In genomic region chr4:56575820-56576429, GRCh38 we compare ENCODE assay signal across 8 cellular contexts.
DNase-seq lines count a peak whose midpoint lies in the region; ATAC-seq, FAIRE-seq and TF ChIP-seq lines count a peak whose summit lies in the region.

No MANE protein-coding gene starts in this region.

- H3K27me3 Mint-ChIP-seq in CD4-positive, CD25-positive, alpha-beta regulatory T cell: peaks cover 28% of the 10 kb centered on the region

- H3K27me3 ChIP-seq in CD4-positive, CD25-positive, alpha-beta regulatory T cell (ENCODE audit: control insufficient read depth, insufficient read depth, low read length): peaks cover 4% of the 10 kb centered on the region
- no peaks in the 10 kb centered on the region for H3K27me3 ChIP-seq in WERI-Rb-1 (ENCODE audit: insufficient read depth, low read depth, severe bottlenecking)
- H3K27me3 ChIP-seq in keratinocyte (ENCODE audit: control insufficient read depth, extremely low read depth, insufficient read depth, low read length): no peaks in the 10 kb centered on the region

- H3K9me1 ChIP-seq in keratinocyte (ENCODE audit: control insufficient read depth, extremely low read depth, insufficient read depth, low read length): no peaks in the 10 kb centered on the region

- H4K20me1 ChIP-seq in keratinocyte (ENCODE audit: control insufficient read depth, extremely low read depth, insufficient read depth, low read length): no peaks in the 10 kb centered on the region

- no peak overlapping the region for H3K4me2 ChIP-seq in keratinocyte (ENCODE audit: control insufficient read depth, extremely low read depth, insufficient read depth, low read depth, low read length)

- no peak overlapping the region for H3K27ac Mint-ChIP-seq in CD4-positive, CD25-positive, alpha-beta regulatory T cell

- H3K9me3 ChIP-seq in CD4-positive, CD25-positive, alpha-beta regulatory T cell (ENCODE audit: control insufficient read depth in 2 of 2, low read length in 2 of 2): no peaks in the 10 kb centered on the region
- H3K9me3 ChIP-seq in WERI-Rb-1 (ENCODE audit: severe bottlenecking): no peaks in the 10 kb centered on the region
- H3K9me3 ChIP-seq in keratinocyte (ENCODE audit: control insufficient read depth, low read depth, low read length): no peaks in the 10 kb centered on the region

- no peak for ATAC-seq in CD4-positive, CD25-positive, alpha-beta regulatory T cell (ENCODE audit: low read depth in 2 of 2)
- ATAC-seq in HG02852 (IDR thresholded peaks at IDR 0.05; ENCODE audit: unreplicated experiment) (no peak), GM21360 (IDR thresholded peaks at IDR 0.05; ENCODE audit: unreplicated experiment) (no peak)

- H3K4me1 ChIP-seq in CD4-positive, CD25-positive, alpha-beta regulatory T cell (ENCODE audit: control insufficient read depth, insufficient read depth, low read length, poor library complexity, severe bottlenecking): no peaks in the 10 kb centered on the region
- H3K4me1 ChIP-seq in keratinocyte (ENCODE audit: control insufficient read depth, extremely low read depth, insufficient read depth, low read length): no peaks in the 10 kb centered on the region

- H3K9ac ChIP-seq in keratinocyte (ENCODE audit: control insufficient read depth, extremely low read depth, insufficient read depth, low read length): no peak overlapping the region

- no peaks in the 10 kb centered on the region for H3K36me3 ChIP-seq in CD4-positive, CD25-positive, alpha-beta regulatory T cell (ENCODE audit: control insufficient read depth, insufficient read depth, low read length)
- H3K36me3 ChIP-seq in WERI-Rb-1: no peaks in the 10 kb centered on the region
- no peaks in the 10 kb centered on the region for H3K36me3 ChIP-seq in keratinocyte (ENCODE audit: control insufficient read depth in 2 of 2, extremely low read depth in 1 of 2, insufficient read depth in 2 of 2, low read length in 2 of 2)

- no peak overlapping the region for H3K27ac ChIP-seq in CD4-positive, CD25-positive, alpha-beta regulatory T cell (ENCODE audit: insufficient read depth, low read length, poor library complexity, severe bottlenecking)
- H3K27ac ChIP-seq in WERI-Rb-1 (no peak overlapping the region), keratinocyte (ENCODE audit: control insufficient read depth, insufficient read depth, low read length) (no peak overlapping the region)

- H3K4me3 Mint-ChIP-seq in CD4-positive, CD25-positive, alpha-beta regulatory T cell: no peak overlapping the region

- H2AFZ ChIP-seq in keratinocyte (ENCODE audit: control insufficient read depth, low read length): no peak overlapping the region

- peak; percentile 61 for FAIRE-seq in keratinocyte (lab: Jason Lieb, UNC)

- peak in 2 of 3 donors; percentile 8 to 14 for DNase-seq in CD4-positive, CD25-positive, alpha-beta regulatory T cell
- DNase-seq in HS-27A (ENCODE audit: low read depth) (peak; percentile 4), WERI-Rb-1 (no peak), keratinocyte (ENCODE audit: low read depth, low spot score) (no peak), nucleus accumbens (lab: John Stamatoyannopoulos, UW) (no peak)
- DNase-seq in activated naive CD4-positive, alpha-beta T cell (lab: John Stamatoyannopoulos, UW): no peak

- peaks cover 0 to 3% (median 0%) of the 10 kb centered on the region in 7 donors for H3K9me3 Mint-ChIP-seq in CD4-positive, CD25-positive, alpha-beta regulatory T cell

- TF ChIP-seq CTCF in WERI-Rb-1 (IDR thresholded peaks at IDR 0.05; ENCODE audit: low read depth, low read length) (0 out of 2 replicates have a peak, but pooled peaks have one; percentile 26), keratinocyte (optimal IDR thresholded peaks at IDR 0.05 in 1 of 3, IDR thresholded peaks at IDR 0.05 in 1 of 3, conservative IDR thresholded peaks at IDR 0.05 in 1 of 3; ENCODE audit: extremely low read depth in 1 of 3, insufficient read depth in 2 of 3, low read length in 3 of 3) (peak in 2 of 3 experiments; percentile 37 to 51)

- peaks cover 0 to 2% (median 0%) of the 10 kb centered on the region in 4 donors for H3K4me1 Mint-ChIP-seq in CD4-positive, CD25-positive, alpha-beta regulatory T cell

- H3K36me3 Mint-ChIP-seq in CD4-positive, CD25-positive, alpha-beta regulatory T cell: no peaks in the 10 kb centered on the region

- H3K79me2 ChIP-seq in keratinocyte (ENCODE audit: control insufficient read depth, insufficient read depth, low read length): no peaks in the 10 kb centered on the region

- dilution Hi-C loops in keratinocyte (cut with MboI; ENCODE audit: extremely low pct_ligation_motif_present, low sequenced_read_pairs): no loop called here

- H3K4me3 ChIP-seq in CD4-positive, CD25-positive, alpha-beta regulatory T cell (ENCODE audit: low read depth, low read length): no peak overlapping the region
- no peak overlapping the region for H3K4me3 ChIP-seq in WERI-Rb-1 (ENCODE audit: low read depth, low read length)
- no peak overlapping the region for H3K4me3 ChIP-seq in keratinocyte (ENCODE audit: control insufficient read depth in 2 of 3, extremely low read depth in 1 of 3, insufficient read depth in 2 of 3, low read depth in 1 of 3, low read length in 3 of 3)

Comparison
In these comparisons a context has a peak if more than half of its experiments do, and no peak if none do; other contexts are left out.
1. DNase-seq: peak in CD4-positive, CD25-positive, alpha-beta regulatory T cell (2 of 3) and HS-27A (single experiment); none in WERI-Rb-1 (single experiment), keratinocyte (single experiment), nucleus accumbens (0 of 56) and activated naive CD4-positive, alpha-beta T cell (0 of 4).